Comparison of ENCODE assay signal across 15 cellular contexts in the genomic region with DNA sequence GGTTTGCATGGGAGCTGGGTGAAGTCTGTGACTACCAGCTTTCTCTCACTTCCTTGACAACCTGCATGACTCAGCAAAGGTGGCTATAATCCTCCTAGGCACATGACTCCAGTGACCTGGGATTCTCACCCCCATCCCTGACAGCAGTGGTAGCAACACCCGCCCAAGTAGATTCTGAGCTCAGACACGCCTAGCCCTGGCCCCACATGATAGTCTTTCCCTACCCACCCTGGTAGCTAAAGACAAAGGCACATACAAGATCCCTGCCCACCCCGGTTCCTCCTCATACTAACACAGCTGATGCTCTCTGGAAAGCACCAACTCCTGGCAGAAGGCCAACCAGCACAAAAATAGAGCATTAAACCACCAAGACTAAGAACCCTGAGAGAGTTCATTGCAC. TPM values are rescaled to one million over a fixed set of nuclear protein-coding genes. Genes with fewer than 3 reads are reported as not detected.
"Had no signal": no experiment of that assay in that cellular context is flagged by ENCODE, and none has a peak within 500 bp of the region (broad histone marks: within the 10 kb centered on the region; RNA-seq: fewer than 3 reads in every experiment).

No MANE protein-coding gene starts in this region.

- H3K27me3 Mint-ChIP-seq: activated naive CD4-positive, alpha-beta T cell treated with anti-CD3 and anti-CD28 coated beads, Interleukin-2, amount 50 U/mL, for 24 hours; naive B cell; T-helper 17 cell had no signal

- H3K36me3 ChIP-seq: colonic mucosa, neutrophil, suprapubic skin, upper lobe of left lung had no signal

- H3K4me1 ChIP-seq: colonic mucosa, suprapubic skin, upper lobe of left lung had no signal

- H3K27ac Mint-ChIP-seq: activated naive CD4-positive, alpha-beta T cell treated with anti-CD3 and anti-CD28 coated beads, Interleukin-2, amount 50 U/mL, for 24 hours; naive B cell; T-helper 17 cell had no signal

- H3K9me3 ChIP-seq: colonic mucosa, neutrophil had no signal

- H3K36me3 Mint-ChIP-seq: activated naive CD4-positive, alpha-beta T cell treated with anti-CD3 and anti-CD28 coated beads, Interleukin-2, amount 50 U/mL, for 24 hours; naive B cell had no signal

- H3K4me3 ChIP-seq: colonic mucosa, hepatocyte, suprapubic skin, upper lobe of left lung had no signal

- H3K27me3 ChIP-seq: colonic mucosa, hepatocyte, neutrophil, suprapubic skin, upper lobe of left lung had no signal

- H3K4me1 Mint-ChIP-seq: activated naive CD4-positive, alpha-beta T cell treated with anti-CD3 and anti-CD28 coated beads, Interleukin-2, amount 50 U/mL, for 24 hours; naive B cell; T-helper 17 cell had no signal

- DNase-seq: activated T-cell treated with anti-CD3 and anti-CD28 coated beads, Interleukin-2, amount 50 U/mL, for 1 hour; caudate nucleus; colonic mucosa; kidney glomerular epithelial cell; midbrain; naive B cell; stimulated activated naive CD8-positive, alpha-beta T cell treated with anti-CD3 and anti-CD28 coated beads, Interleukin-15, Interleukin-2, amounts not matched to agents 100 U/mL and 50 U/mL, for 24 hours; T-helper 17 cell; upper lobe of left lung had no signal

- H3K27ac ChIP-seq: colonic mucosa, neutrophil, suprapubic skin, upper lobe of left lung had no signal

- H3K4me3 Mint-ChIP-seq: activated naive CD4-positive, alpha-beta T cell treated with anti-CD3 and anti-CD28 coated beads, Interleukin-2, amount 50 U/mL, for 24 hours; T-helper 17 cell had no signal

RNA-seq across cellular contexts. Expression of a gene that starts 25.9 kb away (rescaled TPM):
- total RNA-seq: colonic mucosa, hepatocyte, lower leg skin, right cardiac atrium, suprapubic skin, T-helper 17 cell, upper lobe of left lung had no signal
